ENCODE assay signal across 1 cellular context in the genomic region with DNA sequence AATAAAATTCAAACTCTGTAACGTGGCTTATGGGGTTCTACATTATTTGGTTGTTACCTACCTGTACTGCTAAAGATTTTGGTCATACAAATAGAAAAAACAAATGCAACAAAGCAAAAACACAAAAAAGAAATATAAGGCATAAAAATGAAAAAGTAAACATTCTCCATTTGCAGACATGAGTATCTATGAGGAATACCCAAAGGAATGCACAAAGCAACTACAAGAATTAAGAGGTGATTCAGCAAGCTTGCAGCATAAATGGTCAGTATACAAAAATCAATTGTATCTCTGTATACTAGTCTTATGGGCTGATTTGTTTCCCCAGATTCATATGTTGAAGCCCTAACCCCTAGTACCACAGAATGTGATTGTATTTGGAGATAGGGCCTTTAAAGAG.
TF ChIP-seq lines count a peak whose summit lies in the region.

No MANE protein-coding gene starts in this region.

TF ChIP-seq in GM23338, 12 proteins besides CTCF, POLR2A, EP300 and RAD21:
- TF ChIP-seq, protein P1, sequence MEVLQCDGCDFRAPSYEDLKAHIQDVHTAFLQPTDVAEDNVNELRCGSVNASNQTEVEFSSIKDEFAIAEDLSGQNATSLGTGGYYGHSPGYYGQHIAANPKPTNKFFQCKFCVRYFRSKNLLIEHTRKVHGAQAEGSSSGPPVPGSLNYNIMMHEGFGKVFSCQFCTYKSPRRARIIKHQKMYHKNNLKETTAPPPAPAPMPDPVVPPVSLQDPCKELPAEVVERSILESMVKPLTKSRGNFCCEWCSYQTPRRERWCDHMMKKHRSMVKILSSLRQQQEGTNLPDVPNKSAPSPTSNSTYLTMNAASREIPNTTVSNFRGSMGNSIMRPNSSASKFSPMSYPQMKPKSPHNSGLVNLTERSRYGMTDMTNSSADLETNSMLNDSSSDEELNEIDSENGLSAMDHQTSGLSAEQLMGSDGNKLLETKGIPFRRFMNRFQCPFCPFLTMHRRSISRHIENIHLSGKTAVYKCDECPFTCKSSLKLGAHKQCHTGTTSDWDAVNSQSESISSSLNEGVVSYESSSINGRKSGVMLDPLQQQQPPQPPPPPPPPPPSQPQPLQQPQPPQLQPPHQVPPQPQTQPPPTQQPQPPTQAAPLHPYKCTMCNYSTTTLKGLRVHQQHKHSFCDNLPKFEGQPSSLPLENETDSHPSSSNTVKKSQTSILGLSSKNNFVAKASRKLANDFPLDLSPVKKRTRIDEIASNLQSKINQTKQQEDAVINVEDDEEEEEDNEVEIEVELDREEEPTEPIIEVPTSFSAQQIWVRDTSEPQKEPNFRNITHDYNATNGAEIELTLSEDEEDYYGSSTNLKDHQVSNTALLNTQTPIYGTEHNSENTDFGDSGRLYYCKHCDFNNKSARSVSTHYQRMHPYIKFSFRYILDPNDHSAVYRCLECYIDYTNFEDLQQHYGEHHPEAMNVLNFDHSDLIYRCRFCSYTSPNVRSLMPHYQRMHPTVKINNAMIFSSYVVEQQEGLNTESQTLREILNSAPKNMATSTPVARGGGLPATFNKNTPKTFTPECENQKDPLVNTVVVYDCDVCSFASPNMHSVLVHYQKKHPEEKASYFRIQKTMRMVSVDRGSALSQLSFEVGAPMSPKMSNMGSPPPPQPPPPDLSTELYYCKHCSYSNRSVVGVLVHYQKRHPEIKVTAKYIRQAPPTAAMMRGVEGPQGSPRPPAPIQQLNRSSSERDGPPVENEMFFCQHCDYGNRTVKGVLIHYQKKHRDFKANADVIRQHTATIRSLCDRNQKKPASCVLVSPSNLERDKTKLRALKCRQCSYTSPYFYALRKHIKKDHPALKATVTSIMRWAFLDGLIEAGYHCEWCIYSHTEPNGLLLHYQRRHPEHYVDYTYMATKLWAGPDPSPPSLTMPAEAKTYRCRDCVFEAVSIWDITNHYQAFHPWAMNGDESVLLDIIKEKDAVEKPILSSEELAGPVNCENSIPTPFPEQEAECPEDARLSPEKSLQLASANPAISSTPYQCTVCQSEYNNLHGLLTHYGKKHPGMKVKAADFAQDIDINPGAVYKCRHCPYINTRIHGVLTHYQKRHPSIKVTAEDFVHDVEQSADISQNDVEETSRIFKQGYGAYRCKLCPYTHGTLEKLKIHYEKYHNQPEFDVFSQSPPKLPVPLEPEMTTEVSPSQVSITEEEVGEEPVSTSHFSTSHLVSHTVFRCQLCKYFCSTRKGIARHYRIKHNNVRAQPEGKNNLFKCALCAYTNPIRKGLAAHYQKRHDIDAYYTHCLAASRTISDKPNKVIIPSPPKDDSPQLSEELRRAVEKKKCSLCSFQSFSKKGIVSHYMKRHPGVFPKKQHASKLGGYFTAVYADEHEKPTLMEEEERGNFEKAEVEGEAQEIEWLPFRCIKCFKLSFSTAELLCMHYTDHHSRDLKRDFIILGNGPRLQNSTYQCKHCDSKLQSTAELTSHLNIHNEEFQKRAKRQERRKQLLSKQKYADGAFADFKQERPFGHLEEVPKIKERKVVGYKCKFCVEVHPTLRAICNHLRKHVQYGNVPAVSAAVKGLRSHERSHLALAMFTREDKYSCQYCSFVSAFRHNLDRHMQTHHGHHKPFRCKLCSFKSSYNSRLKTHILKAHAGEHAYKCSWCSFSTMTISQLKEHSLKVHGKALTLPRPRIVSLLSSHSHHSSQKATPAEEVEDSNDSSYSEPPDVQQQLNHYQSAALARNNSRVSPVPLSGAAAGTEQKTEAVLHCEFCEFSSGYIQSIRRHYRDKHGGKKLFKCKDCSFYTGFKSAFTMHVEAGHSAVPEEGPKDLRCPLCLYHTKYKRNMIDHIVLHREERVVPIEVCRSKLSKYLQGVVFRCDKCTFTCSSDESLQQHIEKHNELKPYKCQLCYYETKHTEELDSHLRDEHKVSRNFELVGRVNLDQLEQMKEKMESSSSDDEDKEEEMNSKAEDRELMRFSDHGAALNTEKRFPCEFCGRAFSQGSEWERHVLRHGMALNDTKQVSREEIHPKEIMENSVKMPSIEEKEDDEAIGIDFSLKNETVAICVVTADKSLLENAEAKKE (CRISPR knock-in tag; IDR thresholded peaks at IDR 0.05), result no peak
- TF ChIP-seq, protein P2, sequence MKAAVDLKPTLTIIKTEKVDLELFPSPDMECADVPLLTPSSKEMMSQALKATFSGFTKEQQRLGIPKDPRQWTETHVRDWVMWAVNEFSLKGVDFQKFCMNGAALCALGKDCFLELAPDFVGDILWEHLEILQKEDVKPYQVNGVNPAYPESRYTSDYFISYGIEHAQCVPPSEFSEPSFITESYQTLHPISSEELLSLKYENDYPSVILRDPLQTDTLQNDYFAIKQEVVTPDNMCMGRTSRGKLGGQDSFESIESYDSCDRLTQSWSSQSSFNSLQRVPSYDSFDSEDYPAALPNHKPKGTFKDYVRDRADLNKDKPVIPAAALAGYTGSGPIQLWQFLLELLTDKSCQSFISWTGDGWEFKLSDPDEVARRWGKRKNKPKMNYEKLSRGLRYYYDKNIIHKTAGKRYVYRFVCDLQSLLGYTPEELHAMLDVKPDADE (IDR thresholded peaks at IDR 0.05), result no peak
- TF ChIP-seq ZNF114 (CRISPR knock-in tag; IDR thresholded peaks at IDR 0.05) (no peak), EZH2 (IDR thresholded peaks at IDR 0.05; ENCODE audit: low read depth, unreplicated experiment) (no peak), ZNF331 (CRISPR knock-in tag; IDR thresholded peaks at IDR 0.05; ENCODE audit: low read depth) (no peak), EZH2phosphoT487 (IDR thresholded peaks at IDR 0.05; ENCODE audit: unreplicated experiment) (no peak), POLR2AphosphoS5 (IDR thresholded peaks at IDR 0.05; ENCODE audit: low read depth) (no peak), CREB1 (CRISPR knock-in tag; IDR thresholded peaks at IDR 0.05; ENCODE audit: low read depth) (no peak), STAT1 (IDR thresholded peaks at IDR 0.05; ENCODE audit: unreplicated experiment) (no peak), NANOG (IDR thresholded peaks at IDR 0.05; ENCODE audit: borderline replicate concordance) (no peak), JUNB (IDR thresholded peaks at IDR 0.05; ENCODE audit: unreplicated experiment) (no peak)
- TF ChIP-seq, protein P3, sequence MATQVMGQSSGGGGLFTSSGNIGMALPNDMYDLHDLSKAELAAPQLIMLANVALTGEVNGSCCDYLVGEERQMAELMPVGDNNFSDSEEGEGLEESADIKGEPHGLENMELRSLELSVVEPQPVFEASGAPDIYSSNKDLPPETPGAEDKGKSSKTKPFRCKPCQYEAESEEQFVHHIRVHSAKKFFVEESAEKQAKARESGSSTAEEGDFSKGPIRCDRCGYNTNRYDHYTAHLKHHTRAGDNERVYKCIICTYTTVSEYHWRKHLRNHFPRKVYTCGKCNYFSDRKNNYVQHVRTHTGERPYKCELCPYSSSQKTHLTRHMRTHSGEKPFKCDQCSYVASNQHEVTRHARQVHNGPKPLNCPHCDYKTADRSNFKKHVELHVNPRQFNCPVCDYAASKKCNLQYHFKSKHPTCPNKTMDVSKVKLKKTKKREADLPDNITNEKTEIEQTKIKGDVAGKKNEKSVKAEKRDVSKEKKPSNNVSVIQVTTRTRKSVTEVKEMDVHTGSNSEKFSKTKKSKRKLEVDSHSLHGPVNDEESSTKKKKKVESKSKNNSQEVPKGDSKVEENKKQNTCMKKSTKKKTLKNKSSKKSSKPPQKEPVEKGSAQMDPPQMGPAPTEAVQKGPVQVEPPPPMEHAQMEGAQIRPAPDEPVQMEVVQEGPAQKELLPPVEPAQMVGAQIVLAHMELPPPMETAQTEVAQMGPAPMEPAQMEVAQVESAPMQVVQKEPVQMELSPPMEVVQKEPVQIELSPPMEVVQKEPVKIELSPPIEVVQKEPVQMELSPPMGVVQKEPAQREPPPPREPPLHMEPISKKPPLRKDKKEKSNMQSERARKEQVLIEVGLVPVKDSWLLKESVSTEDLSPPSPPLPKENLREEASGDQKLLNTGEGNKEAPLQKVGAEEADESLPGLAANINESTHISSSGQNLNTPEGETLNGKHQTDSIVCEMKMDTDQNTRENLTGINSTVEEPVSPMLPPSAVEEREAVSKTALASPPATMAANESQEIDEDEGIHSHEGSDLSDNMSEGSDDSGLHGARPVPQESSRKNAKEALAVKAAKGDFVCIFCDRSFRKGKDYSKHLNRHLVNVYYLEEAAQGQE (IDR thresholded peaks at IDR 0.05; ENCODE audit: unreplicated experiment), result no peak
